In the genomic region with DNA sequence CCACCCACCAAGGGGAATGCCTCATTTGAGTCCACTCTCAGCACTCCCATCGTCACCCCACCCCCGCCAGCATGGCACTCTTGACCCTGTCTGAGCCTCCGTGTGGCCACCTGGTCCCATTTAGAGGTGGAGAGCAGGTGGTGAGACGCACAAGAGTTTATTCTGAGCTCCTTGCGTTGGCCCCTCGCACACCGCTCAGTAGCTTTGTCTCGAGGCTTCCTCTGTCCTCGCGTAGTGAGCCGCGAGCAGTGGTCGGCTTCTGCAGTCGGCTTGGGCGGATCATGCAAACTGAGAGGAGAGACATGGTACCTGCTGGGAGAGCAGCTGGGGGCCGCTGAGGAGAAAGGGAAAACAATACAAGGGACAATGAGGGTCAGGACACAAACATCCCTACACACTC, we compare ENCODE assay signal across 20 cellular contexts. TPM values are rescaled to one million over a fixed set of nuclear protein-coding genes. Genes with fewer than 3 reads are reported as not detected.
DNase-seq lines count a peak whose midpoint lies in the region; ATAC-seq, FAIRE-seq and TF ChIP-seq lines count a peak whose summit lies in the region.
"Had no signal": no experiment of that assay in that cellular context is flagged by ENCODE, and none has a peak within 500 bp of the region (broad histone marks: within the 10 kb centered on the region; RNA-seq: fewer than 3 reads in every experiment).

No MANE protein-coding gene starts in this region.

- H3K27me3 ChIP-seq in H7 (ENCODE audit: control insufficient read depth, insufficient read depth, low read length) = no peaks in the 10 kb centered on the region
- H3K27me3 ChIP-seq in astrocyte (ENCODE audit: insufficient read depth, low read length) = no peaks in the 10 kb centered on the region
- no peaks in the 10 kb centered on the region for H3K27me3 ChIP-seq in neuron (ENCODE audit: insufficient read depth, low read length)
- H3K27me3 ChIP-seq in CD8-positive, alpha-beta T cell (ENCODE audit: insufficient read depth, low read length) = no peaks in the 10 kb centered on the region
- H3K27me3 ChIP-seq: cardiac muscle cell had no signal

- peak overlapping the region; percentile 86 for H2AFZ ChIP-seq in astrocyte (ENCODE audit: low read depth, low read length)
- no peak overlapping the region for H2AFZ ChIP-seq in neuron (ENCODE audit: low read depth, low read length)

- H4K20me1 ChIP-seq in astrocyte (ENCODE audit: insufficient read depth, low read length) = no peaks in the 10 kb centered on the region

- intact Hi-C loops in CD8-positive, alpha-beta T cell (cut with DNase I, micrococcal nuclease) = no loop called here

- no peaks in the 10 kb centered on the region for H3K36me3 Mint-ChIP-seq in astrocyte (ENCODE audit: low read depth, unreplicated experiment)
- no peaks in the 10 kb centered on the region for H3K36me3 Mint-ChIP-seq in CD8-positive, alpha-beta T cell
- H3K36me3 Mint-ChIP-seq: CD4-positive, CD25-positive, alpha-beta regulatory T cell had no signal

- no peak overlapping the region for H3K27ac Mint-ChIP-seq in astrocyte (ENCODE audit: unreplicated experiment)
- no peak overlapping the region for H3K27ac Mint-ChIP-seq in CD8-positive, alpha-beta T cell
- H3K27ac Mint-ChIP-seq: activated CD4-positive, alpha-beta T cell treated with anti-CD3 and anti-CD28 coated beads, Interleukin-2, amount 10 ng/mL, durations not matched to agents 24 days and 14 days; CD4-positive, CD25-positive, alpha-beta regulatory T cell had no signal

- H3K27ac ChIP-seq in astrocyte (ENCODE audit: low read depth, low read length) = no peak overlapping the region
- no peak overlapping the region for H3K27ac ChIP-seq in CD8-positive, alpha-beta T cell (ENCODE audit: low read depth, low read length)
- H3K27ac ChIP-seq: cardiac muscle cell had no signal

- no peaks in the 10 kb centered on the region for H3K9me3 Mint-ChIP-seq in astrocyte (ENCODE audit: unreplicated experiment)
- H3K9me3 Mint-ChIP-seq in CD8-positive, alpha-beta T cell = no peaks in the 10 kb centered on the region
- H3K9me3 Mint-ChIP-seq: activated CD4-positive, alpha-beta T cell treated with anti-CD3 and anti-CD28 coated beads, Interleukin-2, amount 10 ng/mL, durations not matched to agents 24 days and 14 days; CD4-positive, CD25-positive, alpha-beta regulatory T cell had no signal

- no peak for FAIRE-seq in astrocyte (lab: Jason Lieb, UNC)
- FAIRE-seq: TTC549 had no signal

- H3K27me3 Mint-ChIP-seq in astrocyte (ENCODE audit: low read depth, unreplicated experiment) = no peaks in the 10 kb centered on the region
- H3K27me3 Mint-ChIP-seq in CD8-positive, alpha-beta T cell (ENCODE audit: low read depth) = no peaks in the 10 kb centered on the region
- H3K27me3 Mint-ChIP-seq: activated CD4-positive, alpha-beta T cell treated with anti-CD3 and anti-CD28 coated beads, Interleukin-2, amount 10 ng/mL, durations not matched to agents 24 days and 14 days; CD4-positive, CD25-positive, alpha-beta regulatory T cell had no signal

- no peaks in the 10 kb centered on the region for H3K79me2 ChIP-seq in astrocyte (ENCODE audit: insufficient read depth, low read length)

- no peaks in the 10 kb centered on the region for H3K36me3 ChIP-seq in H7 (replicated peaks; ENCODE audit: control insufficient read depth, insufficient read depth, low read length)
- H3K36me3 ChIP-seq in astrocyte (ENCODE audit: insufficient read depth, low read length) = no peaks in the 10 kb centered on the region
- no peaks in the 10 kb centered on the region for H3K36me3 ChIP-seq in neuron (ENCODE audit: insufficient read depth, low read length)
- no peaks in the 10 kb centered on the region for H3K36me3 ChIP-seq in CD8-positive, alpha-beta T cell (ENCODE audit: insufficient read depth, low read length)
- H3K36me3 ChIP-seq: cardiac muscle cell had no signal

- H3K4me3 ChIP-seq in H7 (ENCODE audit: insufficient read depth, low read depth, low read length) (no peak overlapping the region), astrocyte (ENCODE audit: insufficient read depth, low read depth, low read length) (no peak overlapping the region), iPS-18c (ENCODE audit: insufficient read depth, low read depth, low read length) (peak overlapping the region; percentile 34), neuron (ENCODE audit: low read length) (peak overlapping the region; percentile 40)
- no peak overlapping the region for H3K4me3 ChIP-seq in CD8-positive, alpha-beta T cell (ENCODE audit: low read depth, low read length)
- H3K4me3 ChIP-seq: cardiac muscle cell had no signal

- H3K4me1 Mint-ChIP-seq in astrocyte (ENCODE audit: low read depth, unreplicated experiment) = no peaks in the 10 kb centered on the region
- H3K4me1 Mint-ChIP-seq in CD8-positive, alpha-beta T cell (ENCODE audit: low read depth) = no peaks in the 10 kb centered on the region
- H3K4me1 Mint-ChIP-seq: activated CD4-positive, alpha-beta T cell treated with anti-CD3 and anti-CD28 coated beads, Interleukin-2, amount 10 ng/mL, durations not matched to agents 24 days and 14 days; CD4-positive, CD25-positive, alpha-beta regulatory T cell had no signal

- POLR2A ChIA-PET in CD8-positive, alpha-beta T cell (lab: Charles Lee) = no interaction called here

- no peak overlapping the region for H3K4me3 Mint-ChIP-seq in astrocyte (ENCODE audit: unreplicated experiment)
- no peak overlapping the region for H3K4me3 Mint-ChIP-seq in CD8-positive, alpha-beta T cell
- H3K4me3 Mint-ChIP-seq: activated CD4-positive, alpha-beta T cell treated with anti-CD3 and anti-CD28 coated beads, Interleukin-2, amount 10 ng/mL, durations not matched to agents 24 days and 14 days; CD4-positive, CD25-positive, alpha-beta regulatory T cell had no signal

- TF ChIP-seq CTCF in astrocyte (IDR thresholded peaks at IDR 0.05; ENCODE audit: insufficient read depth, low read depth, low read length) = no peak
- TF ChIP-seq CTCF in CD8-positive, alpha-beta T cell (IDR thresholded peaks at IDR 0.05) = no peak

- H3K4me2 ChIP-seq in astrocyte (ENCODE audit: low read length) = no peak overlapping the region

- no peak overlapping the region for H3K9ac ChIP-seq in astrocyte (ENCODE audit: low read length)

- H3K4me1 ChIP-seq in astrocyte (ENCODE audit: insufficient read depth, low read length) = no peaks in the 10 kb centered on the region
- H3K4me1 ChIP-seq in neuron (ENCODE audit: insufficient read depth, low read length) = peaks cover 5% of the 10 kb centered on the region
- no peaks in the 10 kb centered on the region for H3K4me1 ChIP-seq in CD8-positive, alpha-beta T cell (ENCODE audit: insufficient read depth, low read length)

- no peaks in the 10 kb centered on the region for H3K9me3 ChIP-seq in astrocyte (ENCODE audit: insufficient read depth, low read depth, low read length)
- peaks cover 3% of the 10 kb centered on the region for H3K9me3 ChIP-seq in iPS-18c (ENCODE audit: control insufficient read depth, insufficient read depth, low read length)
- no peaks in the 10 kb centered on the region for H3K9me3 ChIP-seq in neuron (ENCODE audit: low read length)
- H3K9me3 ChIP-seq in CD8-positive, alpha-beta T cell (ENCODE audit: low read length) = no peaks in the 10 kb centered on the region

- no peak for ATAC-seq in SK-N-SH treated with all-trans-retinoic acid at 6 μM for 48 hours
- no peak for ATAC-seq in CD8-positive, alpha-beta T cell
- no peak for ATAC-seq in GM21447 (IDR thresholded peaks at IDR 0.05; ENCODE audit: unreplicated experiment)

- peak; percentile 71 for DNase-seq in H7
- DNase-seq in astrocyte (ENCODE audit: low read depth) = no peak
- no peak for DNase-seq in CD8-positive, alpha-beta T cell
- no peak for DNase-seq in GM03348 (ENCODE audit: low spot score)
- DNase-seq: activated CD4-positive, alpha-beta T cell treated with anti-CD3 and anti-CD28 coated beads, Interleukin-2, amount 10 ng/mL, durations not matched to agents 24 days and 14 days; activated effector memory CD4-positive, alpha-beta T cell treated with anti-CD3 and anti-CD28 coated beads, Interleukin-2, amount 50 U/mL, for 16 hours; CD4-positive, CD25-positive, alpha-beta regulatory T cell; KG1; MV-4-11; NCI-H2029 treated with DMSO at 0.1 percent for 48 hours; NCI-H510A treated with DMSO at 0.1 percent for 48 hours; stimulated activated CD4-positive, alpha-beta T cell treated with anti-CD3 and anti-CD28 coated beads, Interleukin-15, amount 100 ng/mL, for 24 hours had no signal

- CTCF ChIA-PET in CD8-positive, alpha-beta T cell (lab: Charles Lee) = no interaction called here

TF ChIP-seq in SK-N-SH treated with all-trans-retinoic acid at 6 μM for 48 hours, 23 proteins besides CTCF, POLR2A, EP300 and RAD21 (continues in another document):
- TF ChIP-seq, protein P1, sequence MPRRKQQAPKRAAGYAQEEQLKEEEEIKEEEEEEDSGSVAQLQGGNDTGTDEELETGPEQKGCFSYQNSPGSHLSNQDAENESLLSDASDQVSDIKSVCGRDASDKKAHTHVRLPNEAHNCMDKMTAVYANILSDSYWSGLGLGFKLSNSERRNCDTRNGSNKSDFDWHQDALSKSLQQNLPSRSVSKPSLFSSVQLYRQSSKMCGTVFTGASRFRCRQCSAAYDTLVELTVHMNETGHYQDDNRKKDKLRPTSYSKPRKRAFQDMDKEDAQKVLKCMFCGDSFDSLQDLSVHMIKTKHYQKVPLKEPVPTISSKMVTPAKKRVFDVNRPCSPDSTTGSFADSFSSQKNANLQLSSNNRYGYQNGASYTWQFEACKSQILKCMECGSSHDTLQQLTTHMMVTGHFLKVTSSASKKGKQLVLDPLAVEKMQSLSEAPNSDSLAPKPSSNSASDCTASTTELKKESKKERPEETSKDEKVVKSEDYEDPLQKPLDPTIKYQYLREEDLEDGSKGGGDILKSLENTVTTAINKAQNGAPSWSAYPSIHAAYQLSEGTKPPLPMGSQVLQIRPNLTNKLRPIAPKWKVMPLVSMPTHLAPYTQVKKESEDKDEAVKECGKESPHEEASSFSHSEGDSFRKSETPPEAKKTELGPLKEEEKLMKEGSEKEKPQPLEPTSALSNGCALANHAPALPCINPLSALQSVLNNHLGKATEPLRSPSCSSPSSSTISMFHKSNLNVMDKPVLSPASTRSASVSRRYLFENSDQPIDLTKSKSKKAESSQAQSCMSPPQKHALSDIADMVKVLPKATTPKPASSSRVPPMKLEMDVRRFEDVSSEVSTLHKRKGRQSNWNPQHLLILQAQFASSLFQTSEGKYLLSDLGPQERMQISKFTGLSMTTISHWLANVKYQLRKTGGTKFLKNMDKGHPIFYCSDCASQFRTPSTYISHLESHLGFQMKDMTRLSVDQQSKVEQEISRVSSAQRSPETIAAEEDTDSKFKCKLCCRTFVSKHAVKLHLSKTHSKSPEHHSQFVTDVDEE (CRISPR knock-in tag; IDR thresholded peaks at IDR 0.05) = no peak

RNA-seq across cellular contexts. Expression of a gene that starts 48.4 kb away (rescaled TPM):
- 0.26 and 0.31 TPM in 2 replicates for total RNA-seq in H7 (2014; rRNA removed; shearing (Covaris generic))
- total RNA-seq in astrocyte = 0.17 and 0.54 TPM in 2 replicates
- under 1 TPM; 0.43 to 0.56 TPM for total RNA-seq in CD8-positive, alpha-beta T cell
- total RNA-seq: dermis microvascular lymphatic vessel endothelial cell, mesenteric fat pad had no signal

Comparison
In these comparisons a context has a peak if more than half of its experiments do, and no peak if none do; other contexts are left out.
1. H3K4me3 ChIP-seq: peak in iPS-18c (single experiment) and neuron (single experiment); none in H7 (single experiment), astrocyte (single experiment) and CD8-positive, alpha-beta T cell (single experiment).